1 cellular context compared by ENCODE assay signal in the genomic region with DNA sequence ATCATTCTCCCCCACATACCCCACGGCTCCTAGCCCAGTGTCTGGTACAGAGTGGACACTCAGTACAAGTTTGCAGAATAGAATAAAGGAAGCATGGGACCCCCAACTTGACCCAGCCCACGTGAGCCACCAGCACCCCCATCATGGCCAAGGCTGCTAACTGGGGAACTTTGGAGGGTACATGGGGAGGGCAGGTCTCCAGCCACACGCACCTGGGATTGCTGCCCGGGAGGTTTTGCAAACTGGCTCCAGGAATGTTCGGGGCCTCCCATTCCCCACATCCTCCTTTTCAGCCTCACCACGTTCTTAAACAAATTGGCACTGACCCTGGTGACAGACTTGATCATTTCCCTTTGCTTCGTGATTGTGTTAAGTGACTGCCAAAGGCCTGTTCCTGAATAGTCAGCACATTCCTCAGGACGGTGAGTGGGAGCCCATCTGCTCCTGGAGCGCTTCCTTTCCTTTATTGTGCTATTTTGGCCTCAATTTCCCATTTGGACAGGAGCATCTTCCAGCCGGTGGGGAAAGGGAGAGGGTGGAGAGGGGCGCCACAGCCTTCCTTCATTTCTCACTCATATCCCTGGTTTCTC.
TF ChIP-seq lines count a peak whose summit lies in the region.

No MANE protein-coding gene starts in this region.

TF ChIP-seq in SK-N-SH, 30 proteins besides CTCF, POLR2A, EP300 and RAD21 (continued from another document):
- TF ChIP-seq USF1 (IDR thresholded peaks at IDR 0.05; ENCODE audit: borderline replicate concordance, low read depth) = no peak
- TF ChIP-seq GATA2 (CRISPR knock-in tag; IDR thresholded peaks at IDR 0.05) = no peak
- no peak for TF ChIP-seq FOSL2 (IDR thresholded peaks at IDR 0.05; ENCODE audit: borderline replicate concordance, low read depth)
